In genomic region chr6:47722178-47722577, GRCh38 we compare ENCODE assay signal across 13 cellular contexts. TPM values are rescaled to one million over a fixed set of nuclear protein-coding genes. Genes with fewer than 3 reads are reported as not detected.
DNase-seq lines count a peak whose midpoint lies in the region; ATAC-seq and TF ChIP-seq lines count a peak whose summit lies in the region.
"Had no signal": no experiment of that assay in that cellular context is flagged by ENCODE, and none has a peak within 500 bp of the region (broad histone marks: within the 10 kb centered on the region; RNA-seq: fewer than 3 reads in every experiment).

No MANE protein-coding gene starts in this region.

- ATAC-seq in GM18868 (IDR thresholded peaks at IDR 0.05; ENCODE audit: unreplicated experiment) (peak; percentile 96), HG02610 (IDR thresholded peaks at IDR 0.05; ENCODE audit: unreplicated experiment) (peak; percentile 95), HG03520 (IDR thresholded peaks at IDR 0.05; ENCODE audit: unreplicated experiment) (peak; percentile 87), foreskin keratinocyte (no peak), GM21737 (IDR thresholded peaks at IDR 0.05; ENCODE audit: unreplicated experiment) (no peak)
- no peak for ATAC-seq in activated CD8-positive, alpha-beta T cell treated with anti-CD3 and anti-CD28 coated beads, Interleukin-2, amount 10 ng/mL, durations not matched to agents 7 days and 5 days
- ATAC-seq: CD8-positive, alpha-beta T cell; natural killer cell treated with Interleukin-12 subunit alpha and Interleukin-12 subunit beta and Interleukin-15 and Interleukin-18, amount 100 ng/mL, for 72 hours had no signal

- TF ChIP-seq CTCF in foreskin keratinocyte (conservative IDR thresholded peaks at IDR 0.05) = no peak

- no peaks in the 10 kb centered on the region for H3K36me3 Mint-ChIP-seq in activated CD8-positive, alpha-beta T cell treated with anti-CD3 and anti-CD28 coated beads, Interleukin-2, amount 10 ng/mL, durations not matched to agents 7 days and 5 days (ENCODE audit: low read depth)
- H3K36me3 Mint-ChIP-seq: CD8-positive, alpha-beta T cell; natural killer cell treated with Interleukin-12 subunit alpha and Interleukin-12 subunit beta and Interleukin-15 and Interleukin-18, amount 100 ng/mL, for 72 hours had no signal

- DNase-seq in foreskin keratinocyte = peak in 1 of 2 donors; percentile 17
- DNase-seq in DMS 273 (lab: John Stamatoyannopoulos, UW; ENCODE audit: unreplicated experiment) = no peak
- no peak for DNase-seq in CD1c-positive myeloid dendritic cell (ENCODE audit: extremely low spot score)
- no peak for DNase-seq in activated CD8-positive, alpha-beta T cell treated with anti-CD3 and anti-CD28 coated beads, Interleukin-2, amount 10 ng/mL, durations not matched to agents 7 days and 5 days
- DNase-seq: CD8-positive, alpha-beta T cell; stomach had no signal

- CTCF ChIA-PET in activated CD8-positive, alpha-beta T cell treated with anti-CD3 and anti-CD28 coated beads, Interleukin-2, amount 10 ng/mL, durations not matched to agents 7 days and 5 days (lab: Charles Lee) = interaction anchor here (1.3 kb wide), 1 partner anchor 13 kb away, joined by 4 read pairs; no protein-coding TSS in a partner anchor

- H3K4me1 ChIP-seq in foreskin keratinocyte = peaks cover 6% of the 10 kb centered on the region
- H3K4me1 ChIP-seq: stomach had no signal

- no peaks in the 10 kb centered on the region for H3K9me3 Mint-ChIP-seq in activated CD8-positive, alpha-beta T cell treated with anti-CD3 and anti-CD28 coated beads, Interleukin-2, amount 10 ng/mL, durations not matched to agents 7 days and 5 days (ENCODE audit: insufficient read depth)
- H3K9me3 Mint-ChIP-seq: CD8-positive, alpha-beta T cell; natural killer cell treated with Interleukin-12 subunit alpha and Interleukin-12 subunit beta and Interleukin-15 and Interleukin-18, amount 100 ng/mL, for 72 hours had no signal

- no peak overlapping the region for H3K4me3 Mint-ChIP-seq in activated CD8-positive, alpha-beta T cell treated with anti-CD3 and anti-CD28 coated beads, Interleukin-2, amount 10 ng/mL, durations not matched to agents 7 days and 5 days
- H3K4me3 Mint-ChIP-seq: CD8-positive, alpha-beta T cell; natural killer cell treated with Interleukin-12 subunit alpha and Interleukin-12 subunit beta and Interleukin-15 and Interleukin-18, amount 100 ng/mL, for 72 hours had no signal

- POLR2A ChIA-PET in activated CD8-positive, alpha-beta T cell treated with anti-CD3 and anti-CD28 coated beads, Interleukin-2, amount 10 ng/mL, durations not matched to agents 7 days and 5 days (lab: Charles Lee) = no interaction called here

- H3K27me3 ChIP-seq in foreskin keratinocyte = no peaks in the 10 kb centered on the region
- H3K27me3 ChIP-seq: stomach had no signal

- H3K27me3 Mint-ChIP-seq in activated CD8-positive, alpha-beta T cell treated with anti-CD3 and anti-CD28 coated beads, Interleukin-2, amount 10 ng/mL, durations not matched to agents 7 days and 5 days (ENCODE audit: low read depth) = no peaks in the 10 kb centered on the region

- H3K4me1 Mint-ChIP-seq in activated CD8-positive, alpha-beta T cell treated with anti-CD3 and anti-CD28 coated beads, Interleukin-2, amount 10 ng/mL, durations not matched to agents 7 days and 5 days (ENCODE audit: low read depth) = peaks cover 12% of the 10 kb centered on the region

- H3K27ac Mint-ChIP-seq in activated CD8-positive, alpha-beta T cell treated with anti-CD3 and anti-CD28 coated beads, Interleukin-2, amount 10 ng/mL, durations not matched to agents 7 days and 5 days = no peak overlapping the region
- H3K27ac Mint-ChIP-seq: CD8-positive, alpha-beta T cell; natural killer cell treated with Interleukin-12 subunit alpha and Interleukin-12 subunit beta and Interleukin-15 and Interleukin-18, amount 100 ng/mL, for 72 hours had no signal

- H3K27ac ChIP-seq in foreskin keratinocyte = peak overlapping the region; percentile 5
- H3K27ac ChIP-seq: stomach had no signal

RNA-seq across cellular contexts. Expression of gene ADGRF4, which starts 23.8 kb away (rescaled TPM):
- 2.8 and 3.3 TPM in 2 replicates for total RNA-seq in foreskin keratinocyte
- polyA plus RNA-seq in foreskin keratinocyte = 1.4 and 2.0 TPM in 2 replicates
- total RNA-seq in activated CD8-positive, alpha-beta T cell treated with anti-CD3 and anti-CD28 coated beads, Interleukin-2, amount 10 ng/mL, durations not matched to agents 7 days and 5 days = not detected
- total RNA-seq: CD8-positive, alpha-beta T cell; natural killer cell treated with Interleukin-12 subunit alpha and Interleukin-12 subunit beta and Interleukin-15 and Interleukin-18, amount 100 ng/mL, for 72 hours; stomach had no signal

RNA-seq across cellular contexts. Expression of gene OPN5, which starts 59.7 kb away (rescaled TPM):
- total RNA-seq in foreskin keratinocyte = not detected in 2 replicates
- 0.01 TPM in 1 of 2 replicates, not detected in the other for polyA plus RNA-seq in foreskin keratinocyte
- not detected for total RNA-seq in activated CD8-positive, alpha-beta T cell treated with anti-CD3 and anti-CD28 coated beads, Interleukin-2, amount 10 ng/mL, durations not matched to agents 7 days and 5 days
- total RNA-seq: CD8-positive, alpha-beta T cell; epithelial cell of proximal tubule; natural killer cell treated with Interleukin-12 subunit alpha and Interleukin-12 subunit beta and Interleukin-15 and Interleukin-18, amount 100 ng/mL, for 72 hours; NCI-H460; stomach had no signal

Comparison
In these comparisons a context has a peak if more than half of its experiments do, and no peak if none do; other contexts are left out.
1. ATAC-seq: peak in GM18868 (single experiment), HG02610 (single experiment) and HG03520 (single experiment); none in foreskin keratinocyte (single experiment), GM21737 (single experiment) and activated CD8-positive, alpha-beta T cell treated with anti-CD3 and anti-CD28 coated beads, Interleukin-2, amount 10 ng/mL, durations not matched to agents 7 days and 5 days (single experiment).